Comparison of ENCODE assay signal across 8 cellular contexts in genomic region chr12:96906849-96907664, GRCh38. TPM values are rescaled to one million over a fixed set of nuclear protein-coding genes. Genes with fewer than 3 reads are reported as not detected.
DNase-seq lines count a peak whose midpoint lies in the region; ATAC-seq and TF ChIP-seq lines count a peak whose summit lies in the region.

NEDD1 (plus strand) TSS chr12:96907257; CDS start chr12:96909760, 2,503 bp downstream.

- 3% methylated on average over 21 of the region's 68 CpGs; no CpG with 5 or more reads in 1 of the 2 experiments for WGBS in IMR-90 (ENCODE audit: extremely low coverage in 2 of 2, insufficient read length in 1 of 2), 2 experiments

- H3K9me3 ChIP-seq in IMR-90 (ENCODE audit: control insufficient read depth, insufficient read depth, low read length) (no peaks in the 10 kb centered on the region), fibroblast of lung (ENCODE audit: control insufficient read depth, insufficient read depth, low read depth, low read length) (no peaks in the 10 kb centered on the region)
- H3K9me3 ChIP-seq in naive thymus-derived CD4-positive, alpha-beta T cell (ENCODE audit: control insufficient read depth in 2 of 3, low read length in 3 of 3), result no peaks in the 10 kb centered on the region

- CTCF ChIA-PET in IMR-90 (lab: Yijun Ruan, JAX), result interaction anchor here (0.6 kb wide), 1 partner anchor 10 kb away, joined by 3 read pairs; no protein-coding TSS in a partner anchor
- CTCF ChIA-PET in naive thymus-derived CD4-positive, alpha-beta T cell (lab: Charles Lee), result interaction anchor here (0.6 to 0.7 kb wide), 2 partner anchors 964 to 1051 kb away, joined by 3 read pairs; partner anchors contain the start of gene AMDHD1

- H2BK5ac ChIP-seq in IMR-90 (ENCODE audit: low read depth, low read length, poor library complexity, severe bottlenecking), result peak within 1 kb of the TSS; percentile 64

- no peaks in the 10 kb centered on the region for H3K27me3 ChIP-seq in IMR-90 (ENCODE audit: control insufficient read depth, insufficient read depth, low read length)
- H3K27me3 ChIP-seq in fibroblast of lung (ENCODE audit: control insufficient read depth, insufficient read depth, low read length), result no peaks in the 10 kb centered on the region
- no peaks in the 10 kb centered on the region for H3K27me3 ChIP-seq in naive thymus-derived CD4-positive, alpha-beta T cell (ENCODE audit: control insufficient read depth in 2 of 2, insufficient read depth in 2 of 2, low read length in 2 of 2)

- H2BK120ac ChIP-seq in IMR-90 (ENCODE audit: low read depth, low read length), result peak within 1 kb of the TSS; percentile 28

- peak within 1 kb of the TSS; percentile 83 for H2AK5ac ChIP-seq in IMR-90 (ENCODE audit: low read depth, low read length)

- dilution Hi-C loops in IMR-90 (cut with HindIII; ENCODE audit: low sequenced_read_pairs, unreplicated experiment), result no loop called here

- peak within 1 kb of the TSS; percentile 13 for H2AK9ac ChIP-seq in IMR-90 (replicated peaks; ENCODE audit: low read depth, low read length, poor library complexity)

- peaks cover 27 to 28% of the 10 kb centered on the region in 2 experiments for H3K79me1 ChIP-seq in IMR-90 (ENCODE audit: low read depth in 1 of 2, low read length in 2 of 2)

- H3K9me1 ChIP-seq in IMR-90 (ENCODE audit: insufficient read depth, low read length), result peaks cover 4% of the 10 kb centered on the region

- H2BK20ac ChIP-seq in IMR-90 (ENCODE audit: low read depth, low read length), result no peak within 1 kb of the TSS

- H3K27me3 Mint-ChIP-seq in naive thymus-derived CD4-positive, alpha-beta T cell, result peaks cover 0 to 12% (median 0%) of the 10 kb centered on the region in 5 donors
- H3K27me3 Mint-ChIP-seq in stimulated activated memory B cell treated with anti-CD40 and anti-IgM and Interleukin-4, amounts not matched to agents 10 μg/mL and 1 μg/mL and 100 μg/mL, for 72 hours, result no peaks in the 10 kb centered on the region

- H4K91ac ChIP-seq in IMR-90 (ENCODE audit: insufficient read depth, low read depth, low read length), result peak within 1 kb of the TSS; percentile 91

- peak within 1 kb of the TSS; percentile 66 for H3K23ac ChIP-seq in IMR-90 (ENCODE audit: low read depth, low read length)

- H3K4me3 Mint-ChIP-seq in naive thymus-derived CD4-positive, alpha-beta T cell, result peak within 1 kb of the TSS; percentile 89 to 97 (median 95)
- H3K4me3 Mint-ChIP-seq in stimulated activated memory B cell treated with anti-CD40 and anti-IgM and Interleukin-4, amounts not matched to agents 10 μg/mL and 1 μg/mL and 100 μg/mL, for 72 hours, result peak within 1 kb of the TSS; percentile 86

- no peaks in the 10 kb centered on the region for H4K20me1 ChIP-seq in IMR-90 (ENCODE audit: insufficient read depth, low read length)
- no peaks in the 10 kb centered on the region for H4K20me1 ChIP-seq in fibroblast of lung (ENCODE audit: control insufficient read depth, extremely low read depth, insufficient read depth, low read length)

- peaks cover 21 to 53% (median 47%) of the 10 kb centered on the region in 7 donors for H3K4me1 Mint-ChIP-seq in naive thymus-derived CD4-positive, alpha-beta T cell
- peaks cover 43% of the 10 kb centered on the region for H3K4me1 Mint-ChIP-seq in stimulated activated memory B cell treated with anti-CD40 and anti-IgM and Interleukin-4, amounts not matched to agents 10 μg/mL and 1 μg/mL and 100 μg/mL, for 72 hours

- H3K4me3 ChIP-seq in IMR-90 (ENCODE audit: insufficient read depth, low read depth, low read length) (peak within 1 kb of the TSS; percentile 86), fibroblast of lung (replicated peaks in 1 of 4; ENCODE audit: control extremely low read depth in 1 of 4, insufficient read depth in 1 of 4, low read depth in 3 of 4, low read length in 4 of 4) (peak within 1 kb of the TSS; percentile 81 to 83 (median 81))
- H3K4me3 ChIP-seq in naive thymus-derived CD4-positive, alpha-beta T cell (ENCODE audit: low read length), result peak within 1 kb of the TSS; percentile 84

- peak within 1 kb of the TSS; percentile 97 to 100 for H4K8ac ChIP-seq in IMR-90 (ENCODE audit: low read depth in 2 of 2, low read length in 2 of 2)

- TF ChIP-seq CTCF in IMR-90 (conservative IDR thresholded peaks at IDR 0.05; ENCODE audit: low read depth, low read length), result no peak
- no peak for TF ChIP-seq CTCF in fibroblast of lung (conservative IDR thresholded peaks at IDR 0.05 in 1 of 2, IDR thresholded peaks at IDR 0.05 in 1 of 2; ENCODE audit: low read depth in 1 of 2, low read length in 2 of 2)

- no peak for TF ChIP-seq RAD21 in IMR-90 (IDR thresholded peaks at IDR 0.05; ENCODE audit: low read length)

- H3K27ac ChIP-seq in IMR-90 (ENCODE audit: insufficient read depth, low read length) (peak within 1 kb of the TSS; percentile 61), fibroblast of lung (ENCODE audit: insufficient read depth, low read length) (peak within 1 kb of the TSS; percentile 93)
- peak within 1 kb of the TSS; percentile 99 for H3K27ac ChIP-seq in naive thymus-derived CD4-positive, alpha-beta T cell (ENCODE audit: low read depth, low read length)

- in situ Hi-C loops in IMR-90 (cut with MboI; ENCODE audit: low sequenced_read_pairs), result no loop called here

- H3K4me1 ChIP-seq in IMR-90 (ENCODE audit: control insufficient read depth, insufficient read depth, low read length) (peaks cover 5% of the 10 kb centered on the region; the same call in 1 of the 2 replicates), fibroblast of lung (ENCODE audit: control insufficient read depth, extremely low read depth, insufficient read depth, low read length) (no peaks in the 10 kb centered on the region)
- peaks cover 0 to 12% of the 10 kb centered on the region in 2 donors for H3K4me1 ChIP-seq in naive thymus-derived CD4-positive, alpha-beta T cell (ENCODE audit: control insufficient read depth in 2 of 2, insufficient read depth in 2 of 2, low read length in 2 of 2)

- H3K56ac ChIP-seq in IMR-90 (ENCODE audit: extremely low read depth, insufficient read depth, low read length), result peak within 1 kb of the TSS; percentile 66

- H2AFZ ChIP-seq in IMR-90 (replicated peaks; ENCODE audit: low read length, poor library complexity) (peak within 1 kb of the TSS; percentile 93), fibroblast of lung (ENCODE audit: low read length) (peak within 1 kb of the TSS; percentile 100)

- BruUV-seq in IMR-90 (replicated peaks; lab: Mats Ljungman, UMichigan), result no TSS peak

- H3K36me3 Mint-ChIP-seq in naive thymus-derived CD4-positive, alpha-beta T cell, result peaks cover 0 to 22% (median 3%) of the 10 kb centered on the region in 5 donors
- peaks cover 11% of the 10 kb centered on the region for H3K36me3 Mint-ChIP-seq in stimulated activated memory B cell treated with anti-CD40 and anti-IgM and Interleukin-4, amounts not matched to agents 10 μg/mL and 1 μg/mL and 100 μg/mL, for 72 hours

- POLR2A ChIA-PET in IMR-90 (lab: Charles Lee; ENCODE audit: unreplicated experiment), result interaction anchor here (0.5 kb wide), 1 partner anchor 11 kb away, joined by 3 read pairs; no protein-coding TSS in a partner anchor
- POLR2A ChIA-PET in naive thymus-derived CD4-positive, alpha-beta T cell (lab: Charles Lee), result interaction anchor here (0.6 to 1.8 kb wide), 6 partner anchors 79 to 1609 kb away, joined by 3 to 5 read pairs (median 3); no protein-coding TSS in a partner anchor

- H3K9ac ChIP-seq in IMR-90 (ENCODE audit: low read depth, low read length) (peak within 1 kb of the TSS; percentile 88), fibroblast of lung (ENCODE audit: insufficient read depth, low read length) (peak within 1 kb of the TSS; percentile 87)

- intact Hi-C loops in IMR-90 (cut with micrococcal nuclease), result no loop called here
- intact Hi-C loops in naive thymus-derived CD4-positive, alpha-beta T cell (cut with micrococcal nuclease), result loop anchor here (1.0 to 10.0 kb wide), 26 partner anchors 78 to 1905 kb away; partner anchors contain the start of genes AMDHD1 (in 2 of the 2), APAF1 (in 2 of the 2), CCDC38 (in 2 of the 2) and CDK17 (in 2 of the 2)

- peak within 1 kb of the TSS; percentile 98 for H4K5ac ChIP-seq in IMR-90 (ENCODE audit: low read depth, low read length)

- peaks cover 0 to 2% (median 0%) of the 10 kb centered on the region in 11 donors for H3K9me3 Mint-ChIP-seq in naive thymus-derived CD4-positive, alpha-beta T cell
- H3K9me3 Mint-ChIP-seq in stimulated activated memory B cell treated with anti-CD40 and anti-IgM and Interleukin-4, amounts not matched to agents 10 μg/mL and 1 μg/mL and 100 μg/mL, for 72 hours, result no peaks in the 10 kb centered on the region

- H2BK15ac ChIP-seq in IMR-90 (ENCODE audit: low read depth, low read length), result peak within 1 kb of the TSS; percentile 63; the same call in 1 of the 3 replicates

- no peaks in the 10 kb centered on the region for H3K36me3 ChIP-seq in IMR-90 (ENCODE audit: control insufficient read depth, insufficient read depth, low read length)
- no peaks in the 10 kb centered on the region for H3K36me3 ChIP-seq in fibroblast of lung (ENCODE audit: control insufficient read depth, insufficient read depth, low read length)
- peaks cover 0 to 7% (median 0%) of the 10 kb centered on the region in 3 experiments for H3K36me3 ChIP-seq in naive thymus-derived CD4-positive, alpha-beta T cell (ENCODE audit: control insufficient read depth in 2 of 3, insufficient read depth in 3 of 3, low read length in 3 of 3)

- H3K14ac ChIP-seq in IMR-90 (replicated peaks; ENCODE audit: low read depth, low read length), result peak within 1 kb of the TSS; percentile 91

- H3K79me2 ChIP-seq in fibroblast of lung (ENCODE audit: control insufficient read depth, insufficient read depth, low read length), result peaks cover 16% of the 10 kb centered on the region

- ATAC-seq in GM21576 (IDR thresholded peaks at IDR 0.05; ENCODE audit: unreplicated experiment) (peak; percentile 90), IMR-90 (ENCODE audit: low read depth) (peak; percentile 94)
- peak; percentile 90 for ATAC-seq in naive thymus-derived CD4-positive, alpha-beta T cell
- peak; percentile 96 for ATAC-seq in stimulated activated memory B cell treated with anti-CD40 and anti-IgM and Interleukin-4, amounts not matched to agents 10 μg/mL and 1 μg/mL and 100 μg/mL, for 72 hours

- peak within 1 kb of the TSS; percentile 78 for H3K4ac ChIP-seq in IMR-90 (ENCODE audit: low read depth, low read length)

- peak within 1 kb of the TSS; percentile 92 for H3K4me2 ChIP-seq in IMR-90 (ENCODE audit: low read depth, low read length)
- peak within 1 kb of the TSS; percentile 94 for H3K4me2 ChIP-seq in fibroblast of lung (ENCODE audit: extremely low read depth, insufficient read depth, low read length)

- H3K18ac ChIP-seq in IMR-90 (ENCODE audit: low read depth, low read length), result peak within 1 kb of the TSS; percentile 87

- peak; percentile 64 for DNase-seq in DMS79 (lab: John Stamatoyannopoulos, UW)
- peak; percentile 67 for DNase-seq in IMR-90
- DNase-seq in RKO (ENCODE audit: low spot score), result peak; percentile 88
- peak; percentile 66 to 73 for DNase-seq in activated T-helper 1 cell treated with anti-CD3 and anti-CD28 coated beads, Interleukin-2, amount 50 U/mL, for 16 hours (ENCODE audit: low read depth in 1 of 2, low spot score in 1 of 2)
- peak; percentile 76 for DNase-seq in fibroblast of lung (ENCODE audit: low read depth in 2 of 2)
- peak; percentile 70 to 89 (median 81) for DNase-seq in naive thymus-derived CD4-positive, alpha-beta T cell

- H3K27ac Mint-ChIP-seq in naive thymus-derived CD4-positive, alpha-beta T cell, result peak within 1 kb of the TSS; percentile 96 to 99 (median 98)
- peak within 1 kb of the TSS; percentile 91 for H3K27ac Mint-ChIP-seq in stimulated activated memory B cell treated with anti-CD40 and anti-IgM and Interleukin-4, amounts not matched to agents 10 μg/mL and 1 μg/mL and 100 μg/mL, for 72 hours

- peak; percentile 53; the same call in 1 of the 2 replicates for TF ChIP-seq POLR2A in IMR-90 (IDR thresholded peaks at IDR 0.05; ENCODE audit: low read depth, low read length)

RNA-seq across cellular contexts. Expression of gene NEDD1, which starts in this region (rescaled TPM):
- 48.0 and 60.5 TPM in 2 replicates for total RNA-seq in IMR-90 (2012; rRNA removed)
- 8.1 and 10.0 TPM in 2 replicates for polyA plus RNA-seq in IMR-90 (2012; rRNA removed)
- 1.4 and 1.7 TPM in 2 replicates for polyA plus RNA-seq in IMR-90 (2012; cell fraction: cytosol; rRNA removed)
- 0.87 and 6.3 TPM in 2 replicates for polyA plus RNA-seq in IMR-90 (2012; cell fraction: nucleus; rRNA removed; ENCODE audit: low replicate concordance)
- 24.9 and 30.7 TPM in 2 replicates for total RNA-seq in fibroblast of lung
- 21.4 and 21.8 TPM in 2 replicates for polyA plus RNA-seq in fibroblast of lung
- 11.3 and 15.4 TPM in 2 replicates for polyA plus RNA-seq in fibroblast of lung (2012)
- polyA minus RNA-seq in fibroblast of lung (ENCODE audit: low replicate concordance), result 3.7 and 23.3 TPM in 2 replicates
- 10 to 100 TPM; 18.3 to 52.4 (median 23.2) TPM for total RNA-seq in naive thymus-derived CD4-positive, alpha-beta T cell
- 10 to 100 TPM; 37.0 to 42.0 TPM for polyA plus RNA-seq in naive thymus-derived CD4-positive, alpha-beta T cell

Comparison
In these comparisons a context has a peak if more than half of its experiments do, and no peak if none do; other contexts are left out.
1. Peak in every context shown above with its lines: DNase-seq, ATAC-seq, H3K4me3 ChIP-seq and H3K27ac ChIP-seq.